Comparison of ENCODE assay signal across 8 cellular contexts in genomic region chr7:13989138-13989943, GRCh38. TPM values are rescaled to one million over a fixed set of nuclear protein-coding genes. Genes with fewer than 3 reads are reported as not detected.
DNase-seq lines count a peak whose midpoint lies in the region; ATAC-seq and TF ChIP-seq lines count a peak whose summit lies in the region.

ETV1 (minus strand) TSS chr7:13989666; CDS start chr7:13989052, 614 bp downstream.

- no peaks in the 10 kb centered on the region for H3K36me3 ChIP-seq in KMS-11 (ENCODE audit: insufficient read depth)
- H3K36me3 ChIP-seq in effector memory CD4-positive, alpha-beta T cell (ENCODE audit: control insufficient read depth, insufficient read depth, low read length) = no peaks in the 10 kb centered on the region
- no peaks in the 10 kb centered on the region for H3K36me3 ChIP-seq in liver (ENCODE audit: control insufficient read depth in 4 of 4, insufficient read depth in 3 of 4, low read depth in 1 of 4, low read length in 3 of 4)
- no peaks in the 10 kb centered on the region for H3K36me3 ChIP-seq in suprapubic skin

- no peaks in the 10 kb centered on the region for H3K9me3 ChIP-seq in effector memory CD4-positive, alpha-beta T cell (ENCODE audit: control insufficient read depth, low read length)
- H3K9me3 ChIP-seq in liver (ENCODE audit: control insufficient read depth in 4 of 4, low read length in 3 of 4) (no peaks in the 10 kb centered on the region), suprapubic skin (no peaks in the 10 kb centered on the region)

- no peaks in the 10 kb centered on the region for H3K79me2 ChIP-seq in KMS-11 (ENCODE audit: insufficient read depth, low read depth)

- TF ChIP-seq CTCF in KMS-11 (conservative IDR thresholded peaks at IDR 0.05; ENCODE audit: low read depth, low read length) (no peak), liver (IDR thresholded peaks at IDR 0.05; ENCODE audit: low read depth, low read length, missing input control) (peak; percentile 20), suprapubic skin (IDR thresholded peaks at IDR 0.05) (peak in 1 of 2 donors; percentile 20)

- TF ChIP-seq POLR2A in suprapubic skin (IDR thresholded peaks at IDR 0.05) = no peak

- peak; percentile 89 for DNase-seq in COLO829 (ENCODE audit: low spot score)
- DNase-seq in RPMI8226 = peak; percentile 50
- DNase-seq in effector memory CD4-positive, alpha-beta T cell = no peak
- DNase-seq in suprapubic skin (ENCODE audit: low spot score in 2 of 2) = peak; percentile 79 to 82

- TF ChIP-seq EP300 in suprapubic skin (IDR thresholded peaks at IDR 0.05) = no peak

- H3K4me1 ChIP-seq in KMS-11 (ENCODE audit: low read depth, poor library complexity, severe bottlenecking) (peaks cover 21% of the 10 kb centered on the region), liver (ENCODE audit: control insufficient read depth in 4 of 4, insufficient read depth in 4 of 4, low read length in 3 of 4) (peaks cover 0 to 18% (median 17%) of the 10 kb centered on the region in 4 donors), suprapubic skin (peaks cover 24% of the 10 kb centered on the region)
- H3K4me1 ChIP-seq in effector memory CD4-positive, alpha-beta T cell (ENCODE audit: control insufficient read depth, insufficient read depth, low read length, poor library complexity, severe bottlenecking) = peaks cover 3% of the 10 kb centered on the region

- no peaks in the 10 kb centered on the region for H4K20me1 ChIP-seq in KMS-11 (ENCODE audit: insufficient read depth)

- peak within 1 kb of the TSS; percentile 83 for H3K4me2 ChIP-seq in KMS-11

- no peak for ATAC-seq in HG02973 (IDR thresholded peaks at IDR 0.05; ENCODE audit: unreplicated experiment)
- ATAC-seq in GM18868 (IDR thresholded peaks at IDR 0.05; ENCODE audit: unreplicated experiment) = no peak

- peak in 1 of 2 donors; percentile 41 for TF ChIP-seq RAD21 in liver (IDR thresholded peaks at IDR 0.05)

- H3K4me3 ChIP-seq in KMS-11 (IDR thresholded peaks at IDR 0.05; ENCODE audit: insufficient read depth, low read depth, low read length) = no peak within 1 kb of the TSS
- H3K4me3 ChIP-seq in effector memory CD4-positive, alpha-beta T cell (ENCODE audit: insufficient read depth, low read depth, low read length, poor library complexity, severe bottlenecking) = peak within 1 kb of the TSS; percentile 66
- peak within 1 kb of the TSS; percentile 74 to 96 (median 93) for H3K4me3 ChIP-seq in liver (ENCODE audit: low read depth in 1 of 3, low read length in 3 of 3)
- peak within 1 kb of the TSS; percentile 69 for H3K4me3 ChIP-seq in suprapubic skin

- peak within 1 kb of the TSS; percentile 95 for H2AFZ ChIP-seq in KMS-11 (ENCODE audit: low read depth)

- H3K27ac ChIP-seq in KMS-11 = peak within 1 kb of the TSS; percentile 79
- H3K27ac ChIP-seq in effector memory CD4-positive, alpha-beta T cell (ENCODE audit: insufficient read depth, low read length, poor library complexity, severe bottlenecking) = peak within 1 kb of the TSS; percentile 9
- H3K27ac ChIP-seq in liver (ENCODE audit: low read depth in 1 of 2, low read length in 2 of 2) = peak within 1 kb of the TSS; percentile 82 to 92
- peak within 1 kb of the TSS; percentile 82 for H3K27ac ChIP-seq in suprapubic skin

- whole genome bisulfite sequencing in liver = under 1% methylated on average over 38 of the region's 38 CpGs
- under 1% methylated on average over 37 of the region's 38 CpGs for WGBS in suprapubic skin

- H3K27me3 ChIP-seq in KMS-11 (ENCODE audit: insufficient read depth, low read depth) (no peaks in the 10 kb centered on the region), liver (ENCODE audit: control insufficient read depth in 4 of 4, insufficient read depth in 4 of 4, low read length in 3 of 4) (no peaks in the 10 kb centered on the region), suprapubic skin (no peaks in the 10 kb centered on the region)
- H3K27me3 ChIP-seq in effector memory CD4-positive, alpha-beta T cell (replicated peaks; ENCODE audit: control insufficient read depth, insufficient read depth, low read length, poor library complexity, severe bottlenecking) = peaks cover 21% of the 10 kb centered on the region

- H3K9ac ChIP-seq in KMS-11 (peak within 1 kb of the TSS; percentile 66), liver (ENCODE audit: low read depth in 1 of 2, low read length in 2 of 2) (peak within 1 kb of the TSS; percentile 75 to 80)

TF ChIP-seq in liver, 16 proteins besides CTCF, POLR2A, EP300 and RAD21:
- TF ChIP-seq RXRA (IDR thresholded peaks at IDR 0.05) = no peak
- TF ChIP-seq EGR1 (IDR thresholded peaks at IDR 0.05; ENCODE audit: low read depth in 2 of 2) = no peak
- no peak for TF ChIP-seq MAX (IDR thresholded peaks at IDR 0.05)
- no peak for TF ChIP-seq FOXA2 (IDR thresholded peaks at IDR 0.05)
- no peak for TF ChIP-seq ATF3 (IDR thresholded peaks at IDR 0.05)
- TF ChIP-seq GABPA (IDR thresholded peaks at IDR 0.05 in 1 of 2, conservative IDR thresholded peaks at IDR 0.05 in 1 of 2) = no peak
- no peak for TF ChIP-seq NR2F2 (IDR thresholded peaks at IDR 0.05)
- TF ChIP-seq TAF1 (conservative IDR thresholded peaks at IDR 0.05) = peak; percentile 80
- no peak for TF ChIP-seq HNF4G (IDR thresholded peaks at IDR 0.05)
- TF ChIP-seq YY1 (IDR thresholded peaks at IDR 0.05) = peak; percentile 90
- TF ChIP-seq JUND (IDR thresholded peaks at IDR 0.05) = peak in 1 of 2 donors; percentile 21
- no peak for TF ChIP-seq ZBTB33 (IDR thresholded peaks at IDR 0.05)
- TF ChIP-seq REST (IDR thresholded peaks at IDR 0.05) = peak; percentile 5
- TF ChIP-seq FOXA1 (IDR thresholded peaks at IDR 0.05) = no peak
- TF ChIP-seq SP1 (IDR thresholded peaks at IDR 0.05) = peak; percentile 38
- peak in 1 of 2 donors; percentile 2 for TF ChIP-seq HNF4A (conservative IDR thresholded peaks at IDR 0.05)

RNA-seq across cellular contexts. Expression of gene ETV1, which starts in this region (rescaled TPM):
- total RNA-seq in liver (1 to 10 TPM; 3.4 to 3.8 TPM), suprapubic skin (1 to 10 TPM; 3.3 to 7.6 (median 5.3) TPM)
- 1 to 10 TPM; 1.2 to 4.3 TPM for polyA plus RNA-seq in liver

Comparison
In these comparisons a context has a peak if more than half of its experiments do, and no peak if none do; other contexts are left out.
1. DNase-seq: peak in COLO829 (single experiment), RPMI8226 (single experiment) and suprapubic skin (2 of 2); none in effector memory CD4-positive, alpha-beta T cell (0 of 3).
2. H3K27ac ChIP-seq: peak in every context shown above with its lines; median percentile 87 in liver; 82 in suprapubic skin; 79 in KMS-11; 9 in effector memory CD4-positive, alpha-beta T cell.